Comparison of ENCODE assay signal across 17 cellular contexts in genomic region chr2:165440367-165440766, GRCh38. TPM values are rescaled to one million over a fixed set of nuclear protein-coding genes. Genes with fewer than 3 reads are reported as not detected.
A peak's percentile ranks its signal among the peaks of the same experiment; 100 is the strongest.
DNase-seq lines count a peak whose midpoint lies in the region; ATAC-seq and TF ChIP-seq lines count a peak whose summit lies in the region.
"Had no signal": no experiment of that assay in that cellular context is flagged by ENCODE, and none has a peak within 500 bp of the region (broad histone marks: within the 10 kb centered on the region; RNA-seq: fewer than 3 reads in every experiment).

No MANE protein-coding gene starts in this region.

- H3K4me3 ChIP-seq in PC-3 (ENCODE audit: low read length) (no peak overlapping the region), retinal pigment epithelial cell (ENCODE audit: low read length) (no peak overlapping the region)

- no peak overlapping the region for H3K4me2 ChIP-seq in PC-3 (ENCODE audit: low read length)

- no peak overlapping the region for H3K27ac ChIP-seq in PC-3 (ENCODE audit: low read length)
- H3K27ac ChIP-seq in RWPE1 = no peak overlapping the region
- H3K27ac ChIP-seq: 22Rv1, neutrophil had no signal

- BruUV-seq in PC-3 (replicated peaks; lab: Mats Ljungman, UMichigan) = no TSS peak

- ATAC-seq in PC-3 = peak; percentile 33
- ATAC-seq: HCT116 had no signal

- peak; percentile 12 for DNase-seq in NCI-H1105 treated with DMSO at 0.1 percent for 48 hours (lab: John Stamatoyannopoulos, UW)
- no peak for DNase-seq in NCI-H1105 (lab: John Stamatoyannopoulos, UW)
- DNase-seq in PC-3 = no peak
- peak; percentile 99 for DNase-seq in fibroblast of peridontal ligament (ENCODE audit: extremely low read depth)
- DNase-seq in retinal pigment epithelial cell (ENCODE audit: low read depth) = peak; percentile 5
- no peak for DNase-seq in midbrain (lab: John Stamatoyannopoulos, UW)
- DNase-seq in RWPE1 (ENCODE audit: low spot score) = no peak
- no peak for DNase-seq in activated T-cell treated with anti-CD3 and anti-CD28 coated beads for 4 hours
- DNase-seq: activated B cell treated with CpG ODN at 0.5 μM for 24 hours; NCI-H1436; SHP77; stimulated activated CD4-positive, alpha-beta T cell treated with anti-CD3 and anti-CD28 coated beads, Interleukin-4, amount 100 ng/mL, for 1 hour had no signal

- no peaks in the 10 kb centered on the region for H3K36me3 ChIP-seq in PC-3 (ENCODE audit: low read depth, low read length)
- H3K36me3 ChIP-seq: neutrophil had no signal

- H4K20me1 ChIP-seq in PC-3 (ENCODE audit: low read length) = no peaks in the 10 kb centered on the region

- no peak for TF ChIP-seq CTCF in PC-3 (conservative IDR thresholded peaks at IDR 0.05; ENCODE audit: low read depth, low read length)
- TF ChIP-seq CTCF in retinal pigment epithelial cell (conservative IDR thresholded peaks at IDR 0.05; ENCODE audit: low read depth, low read length) = no peak
- TF ChIP-seq CTCF in RWPE1 (conservative IDR thresholded peaks at IDR 0.05; ENCODE audit: low read depth) = no peak

- no peaks in the 10 kb centered on the region for H3K9me2 ChIP-seq in PC-3 (replicated peaks; ENCODE audit: low read length)

- no peak overlapping the region for H3K9ac ChIP-seq in PC-3 (ENCODE audit: low read length)

- no peaks in the 10 kb centered on the region for H3K27me3 ChIP-seq in PC-3 (ENCODE audit: low read length)
- H3K27me3 ChIP-seq: neutrophil had no signal

- no peaks in the 10 kb centered on the region for H3F3A ChIP-seq in PC-3 (ENCODE audit: low read length, unreplicated experiment)

- no peaks in the 10 kb centered on the region for H3K79me2 ChIP-seq in PC-3 (ENCODE audit: low read length)

- no peaks in the 10 kb centered on the region for H3K4me1 ChIP-seq in PC-3 (ENCODE audit: insufficient read depth, low read length)

- no peaks in the 10 kb centered on the region for H3K9me3 ChIP-seq in PC-3 (ENCODE audit: low read length)
- H3K9me3 ChIP-seq: neutrophil had no signal

- POLR2A ChIA-PET in PC-3 (lab: Charles Lee; ENCODE audit: unreplicated experiment) = no interaction called here
- POLR2A ChIA-PET in RWPE1 (lab: Yijun Ruan, JAX; ENCODE audit: low non-redundant PET) = no interaction called here

- intact Hi-C loops in PC-3 (cut with micrococcal nuclease) = no loop called here

- CTCF ChIA-PET in PC-3 (lab: Charles Lee) = no interaction called here
- CTCF ChIA-PET in RWPE1 (lab: Yijun Ruan, JAX) = interaction anchor here (1.2 kb wide), 1 partner anchor 21 kb away, joined by 3 read pairs; no protein-coding TSS in a partner anchor

- no peak overlapping the region for H2AFZ ChIP-seq in PC-3 (ENCODE audit: low read length)

RNA-seq across cellular contexts. Expression of gene CSRNP3, which starts 29.1 kb away (rescaled TPM):
- total RNA-seq in PC-3 (2014; rRNA removed) = 2.2 and 8.3 TPM in 2 replicates
- total RNA-seq: activated B cell treated with CpG ODN at 0.5 μM for 24 hours; activated T-helper 2 cell treated with anti-CD3 and anti-CD28 coated beads, Interferon-gamma antibody, Interleukin-2, Interleukin-4, amounts not matched to agents 10 μg/mL and 5 μg/mL and 100 μg/mL, durations not matched to agents 14 hours and 24 hours and 36 hours; G401 had no signal

Comparison
In these comparisons a context has a peak if more than half of its experiments do, and no peak if none do; other contexts are left out.
1. DNase-seq: peak in NCI-H1105 treated with DMSO at 0.1 percent for 48 hours (single experiment), fibroblast of peridontal ligament (single experiment) and retinal pigment epithelial cell (single experiment); none in NCI-H1105 (single experiment), PC-3 (single experiment), midbrain (single experiment), RWPE1 (single experiment) and activated T-cell treated with anti-CD3 and anti-CD28 coated beads for 4 hours (single experiment).